Comparison of ENCODE assay signal across 19 cellular contexts in the genomic region with DNA sequence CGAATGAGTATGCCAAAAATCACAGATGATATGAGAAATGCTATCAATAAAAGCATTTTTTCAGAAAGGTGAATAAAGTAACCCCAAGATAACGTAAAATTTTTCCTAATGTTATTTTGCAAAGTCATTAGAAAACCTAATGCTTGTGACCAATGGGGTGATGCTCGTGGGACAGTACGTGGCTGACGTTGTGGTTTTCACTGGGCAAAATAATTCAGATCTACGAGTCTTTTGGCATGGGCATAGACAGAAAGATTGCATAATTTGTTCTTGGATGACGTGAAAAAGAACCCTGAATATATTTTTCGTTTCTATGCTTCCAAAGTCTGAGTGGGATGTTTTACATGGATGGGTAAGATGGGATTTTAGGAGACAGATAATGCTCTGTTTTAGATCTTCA.
"Had no signal": no experiment of that assay in that cellular context is flagged by ENCODE, and none has a peak within 500 bp of the region (broad histone marks: within the 10 kb centered on the region; RNA-seq: fewer than 3 reads in every experiment).

No MANE protein-coding gene starts in this region.

- H3K4me1 ChIP-seq: ascending aorta, breast epithelium, spleen had no signal

- H2AFZ ChIP-seq: hepatocyte had no signal

- H3K9me3 Mint-ChIP-seq: activated naive CD4-positive, alpha-beta T cell treated with anti-CD3 and anti-CD28 coated beads, Interleukin-2, amount 50 U/mL, for 72 hours; memory B cell; nephron had no signal

- H3K4me3 ChIP-seq: ascending aorta, breast epithelium, coronary artery, hepatocyte, spleen, thyroid gland had no signal

- H3K9me3 ChIP-seq: ascending aorta, breast epithelium, spleen, thyroid gland had no signal

- H3K27ac Mint-ChIP-seq: activated CD8-positive, alpha-beta T cell treated with anti-CD3 and anti-CD28 coated beads, Interleukin-2, amount 10 ng/mL, durations not matched to agents 7 days and 5 days; activated naive CD4-positive, alpha-beta T cell treated with anti-CD3 and anti-CD28 coated beads, Interleukin-2, amount 50 U/mL, for 72 hours; memory B cell had no signal

- ATAC-seq: activated CD8-positive, alpha-beta T cell treated with anti-CD3 and anti-CD28 coated beads, Interleukin-2, amount 10 ng/mL, durations not matched to agents 7 days and 5 days; activated naive CD4-positive, alpha-beta T cell treated with anti-CD3 and anti-CD28 coated beads, Interleukin-2, amount 50 U/mL, for 72 hours had no signal

- H3K4me2 ChIP-seq: hepatocyte had no signal

- H3K36me3 ChIP-seq: ascending aorta, breast epithelium, spleen, thyroid gland had no signal

- H3K36me3 Mint-ChIP-seq: activated naive CD4-positive, alpha-beta T cell treated with anti-CD3 and anti-CD28 coated beads, Interleukin-2, amount 50 U/mL, for 72 hours; memory B cell had no signal

- H3K27me3 ChIP-seq: ascending aorta, breast epithelium, foreskin keratinocyte, hepatocyte, spleen, thyroid gland had no signal

- DNase-seq: activated CD4-positive, alpha-beta T cell treated with anti-CD3 and anti-CD28 coated beads for 1 hour; activated CD4-positive, alpha-beta T cell treated with anti-CD3 and anti-CD28 coated beads, Interleukin-2, amount 50 U/mL, for 1 hour; activated CD8-positive, alpha-beta T cell treated with anti-CD3 and anti-CD28 coated beads, Interleukin-2, amount 10 ng/mL, durations not matched to agents 7 days and 5 days; activated T-cell treated with anti-CD3 and anti-CD28 coated beads, Interleukin-2, amount 50 U/mL, for 1 hour; glutamatergic neuron; left ventricle myocardium superior; spleen; stimulated activated CD4-positive, alpha-beta T cell treated with anti-CD3 and anti-CD28 coated beads, Interleukin-4, amount 100 ng/mL, for 1 hour; stimulated activated naive CD4-positive, alpha-beta T cell; T-helper 9 cell; thyroid gland had no signal

- H3K4me3 Mint-ChIP-seq: activated CD8-positive, alpha-beta T cell treated with anti-CD3 and anti-CD28 coated beads, Interleukin-2, amount 10 ng/mL, durations not matched to agents 7 days and 5 days; memory B cell; nephron had no signal

- H3K27ac ChIP-seq: ascending aorta, breast epithelium, coronary artery, foreskin keratinocyte, hepatocyte, spleen, thyroid gland had no signal
